In genomic region chr15:62792960-62793758, GRCh38 we compare ENCODE assay signal across 24 cellular contexts.
A peak's percentile ranks its signal among the peaks of the same experiment; 100 is the strongest.
DNase-seq lines count a peak whose midpoint lies in the region; TF ChIP-seq lines count a peak whose summit lies in the region.
"Had no signal": no experiment of that assay in that cellular context is flagged by ENCODE, and none has a peak within 500 bp of the region (broad histone marks: within the 10 kb centered on the region; RNA-seq: fewer than 3 reads in every experiment).

No MANE protein-coding gene starts in this region.

- peaks cover 5% of the 10 kb centered on the region for H3K36me3 Mint-ChIP-seq in osteocyte (ENCODE audit: unreplicated experiment)
- H3K36me3 Mint-ChIP-seq: naive thymus-derived CD4-positive, alpha-beta T cell had no signal

- H3K27ac ChIP-seq in SK-N-MC (no peak overlapping the region), dorsolateral prefrontal cortex (peak overlapping the region in 3 of 59 donors; percentile 2 to 38 (median 3))
- H3K27ac ChIP-seq: adrenal gland, C4-2B, heart left ventricle, parathyroid adenoma, upper lobe of right lung had no signal

- no peaks in the 10 kb centered on the region for H3K9me3 Mint-ChIP-seq in osteocyte (ENCODE audit: unreplicated experiment)
- H3K9me3 Mint-ChIP-seq: activated T-cell treated with anti-CD3 and anti-CD28 coated beads, Interleukin-2, amount 50 U/mL, for 24 hours; HFFc6; naive thymus-derived CD4-positive, alpha-beta T cell had no signal

- H3K27me3 ChIP-seq in dorsolateral prefrontal cortex, result no peaks in the 10 kb centered on the region
- H3K27me3 ChIP-seq: adrenal gland, heart left ventricle, upper lobe of right lung had no signal

- H3K4me3 ChIP-seq in SK-N-MC (no peak overlapping the region), dorsolateral prefrontal cortex (no peak overlapping the region)
- H3K4me3 ChIP-seq: adrenal gland, heart left ventricle, upper lobe of right lung had no signal

- H3K4me1 Mint-ChIP-seq in osteocyte (ENCODE audit: unreplicated experiment), result peaks cover 47% of the 10 kb centered on the region

- H3K27ac Mint-ChIP-seq in osteocyte (ENCODE audit: unreplicated experiment), result peak overlapping the region; percentile 52
- H3K27ac Mint-ChIP-seq: activated T-cell treated with anti-CD3 and anti-CD28 coated beads, Interleukin-2, amount 50 U/mL, for 24 hours; HFFc6; naive thymus-derived CD4-positive, alpha-beta T cell had no signal

- intact Hi-C loops in dorsolateral prefrontal cortex (cut with DNase I), result no loop called here

- H3K9ac ChIP-seq in SK-N-MC (ENCODE audit: insufficient read length), result no peak overlapping the region
- H3K9ac ChIP-seq: parathyroid adenoma had no signal

- H3K27me3 Mint-ChIP-seq in osteocyte (ENCODE audit: unreplicated experiment), result no peaks in the 10 kb centered on the region
- H3K27me3 Mint-ChIP-seq: activated T-cell treated with anti-CD3 and anti-CD28 coated beads, Interleukin-2, amount 50 U/mL, for 24 hours had no signal

- TF ChIP-seq CTCF in osteocyte (IDR thresholded peaks at IDR 0.05), result no peak
- TF ChIP-seq CTCF in dorsolateral prefrontal cortex (IDR thresholded peaks at IDR 0.05 in 54 of 56, conservative IDR thresholded peaks at IDR 0.05 in 2 of 56; ENCODE audit: low read depth in 1 of 56, partially characterized antibody in 56 of 56), result no peak

- H3K9me3 ChIP-seq in SK-N-MC (ENCODE audit: low read depth, low read length), result no peaks in the 10 kb centered on the region
- H3K9me3 ChIP-seq: adrenal gland, heart left ventricle, upper lobe of right lung had no signal

- no peaks in the 10 kb centered on the region for H3K36me3 ChIP-seq in SK-N-MC (ENCODE audit: insufficient read depth, low read length)
- H3K36me3 ChIP-seq: adrenal gland, upper lobe of right lung had no signal

- no peak overlapping the region for H3K4me3 Mint-ChIP-seq in osteocyte (ENCODE audit: unreplicated experiment)
- H3K4me3 Mint-ChIP-seq: activated T-cell treated with anti-CD3 and anti-CD28 coated beads, Interleukin-2, amount 50 U/mL, for 24 hours; HFFc6; naive thymus-derived CD4-positive, alpha-beta T cell had no signal

- peak; percentile 56 for DNase-seq in EH (ENCODE audit: low read depth)
- DNase-seq in SK-N-MC (ENCODE audit: low read depth, low spot score), result peak; percentile 20
- DNase-seq in cerebellar cortex (ENCODE audit: low spot score), result peak; percentile 8
- no peak for DNase-seq in osteocyte (ENCODE audit: extremely low spot score, unreplicated experiment)
- no peak for DNase-seq in NCI-H226
- no peak for DNase-seq in SW 1271 (lab: John Stamatoyannopoulos, UW)
- no peak for DNase-seq in dorsolateral prefrontal cortex
- no peak for DNase-seq in NCI-H2196 (lab: John Stamatoyannopoulos, UW; ENCODE audit: unreplicated experiment)
- DNase-seq: activated CD4-positive, alpha-beta T cell treated with anti-CD3 and anti-CD28 coated beads for 1 hour; activated CD8-positive, alpha-beta memory T cell treated with anti-CD3 and anti-CD28 coated beads for 24 hours; activated naive CD4-positive, alpha-beta T cell; activated T-cell treated with anti-CD3 and anti-CD28 coated beads, Interleukin-2, amount 50 U/mL, for 24 hours; dermis blood vessel endothelial cell; HFFc6; naive thymus-derived CD4-positive, alpha-beta T cell; NCI-H1092 treated with DMSO at 0.1 percent for 48 hours; NCI-H2029; right cardiac atrium; T-helper 9 cell; upper lobe of right lung had no signal

Comparison
In these comparisons a context has a peak if more than half of its experiments do, and no peak if none do; other contexts are left out.
1. DNase-seq: peak in EH (single experiment), SK-N-MC (single experiment) and cerebellar cortex (single experiment); none in osteocyte (single experiment), NCI-H226 (single experiment), SW 1271 (0 of 2), dorsolateral prefrontal cortex (0 of 10) and NCI-H2196 (single experiment).